18 cellular contexts compared by ENCODE assay signal in the genomic region with DNA sequence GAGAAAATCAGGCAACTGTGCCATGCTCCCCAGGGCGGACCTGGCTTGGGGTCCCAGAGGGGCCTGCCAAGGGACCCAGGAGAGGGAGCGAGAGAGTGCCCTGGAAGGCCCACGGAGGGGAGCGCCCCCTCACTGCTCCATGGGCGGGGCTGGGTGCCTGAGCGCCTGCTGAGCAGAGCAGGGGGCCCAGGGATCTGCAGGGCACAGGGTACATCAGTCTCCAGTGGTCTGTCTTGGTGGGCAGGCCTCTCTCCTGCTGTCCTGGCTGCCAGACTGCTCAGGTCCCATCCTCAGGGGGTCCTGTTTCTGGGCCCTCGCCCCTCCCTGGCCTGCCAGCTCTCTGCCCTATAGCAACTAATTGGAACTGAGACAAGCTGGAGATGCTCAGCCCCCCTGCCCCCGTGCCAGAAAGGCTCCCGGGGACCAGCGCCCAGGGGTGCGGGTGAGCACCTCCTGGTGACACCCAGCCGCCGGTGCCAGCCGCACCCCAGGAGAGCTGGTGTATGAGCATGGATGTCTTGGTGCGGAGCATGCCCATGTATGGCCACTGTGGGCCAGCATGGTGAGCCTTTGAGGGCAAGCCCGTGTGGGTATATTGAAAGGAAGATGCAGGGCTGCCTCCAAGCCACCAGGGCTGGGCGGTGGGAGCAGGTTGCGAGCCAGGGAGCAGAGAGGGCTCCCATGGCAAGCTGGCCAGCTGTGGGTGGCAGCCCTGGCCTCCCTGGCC. TPM values are rescaled to one million over a fixed set of nuclear protein-coding genes. Genes with fewer than 3 reads are reported as not detected.
DNase-seq lines count a peak whose midpoint lies in the region; ATAC-seq, FAIRE-seq and TF ChIP-seq lines count a peak whose summit lies in the region.
"Had no signal": no experiment of that assay in that cellular context is flagged by ENCODE, and none has a peak within 500 bp of the region (broad histone marks: within the 10 kb centered on the region; RNA-seq: fewer than 3 reads in every experiment).

No MANE protein-coding gene starts in this region.

- H3K36me3 Mint-ChIP-seq in mesothelial cell of epicardium = peaks cover 2% of the 10 kb centered on the region
- no peaks in the 10 kb centered on the region for H3K36me3 Mint-ChIP-seq in activated CD8-positive, alpha-beta memory T cell treated with anti-CD3 and anti-CD28 coated beads, Interleukin-2, amount 10 ng/mL, durations not matched to agents 7 days and 5 days
- H3K36me3 Mint-ChIP-seq: natural killer cell treated with Interleukin-12 subunit alpha and Interleukin-12 subunit beta and Interleukin-15 and Interleukin-18, amount 100 ng/mL, for 72 hours had no signal

- no peak for FAIRE-seq in urothelium cell line (lab: Jason Lieb, UNC)

- H3K27me3 ChIP-seq in ACC112 (ENCODE audit: insufficient read depth, low read length) (no peaks in the 10 kb centered on the region), H7 (ENCODE audit: control insufficient read depth, insufficient read depth, low read length) (no peaks in the 10 kb centered on the region)

- peak overlapping the region; percentile 69 for H3K4me3 Mint-ChIP-seq in mesothelial cell of epicardium
- no peak overlapping the region for H3K4me3 Mint-ChIP-seq in activated CD8-positive, alpha-beta memory T cell treated with anti-CD3 and anti-CD28 coated beads, Interleukin-2, amount 10 ng/mL, durations not matched to agents 7 days and 5 days
- H3K4me3 Mint-ChIP-seq: endodermal cell; natural killer cell treated with Interleukin-12 subunit alpha and Interleukin-12 subunit beta and Interleukin-15 and Interleukin-18, amount 100 ng/mL, for 72 hours; stimulated activated naive CD8-positive, alpha-beta T cell treated with anti-CD3 and anti-CD28 coated beads, Interleukin-15, Interleukin-2, amounts not matched to agents 100 ng/mL and 50 ng/mL, for 24 hours had no signal

- peaks cover 27% of the 10 kb centered on the region for H3K4me1 ChIP-seq in ACC112 (ENCODE audit: control insufficient read depth, insufficient read depth, low read length, unreplicated experiment)
- H3K4me1 ChIP-seq in HEK293 (ENCODE audit: control insufficient read depth, insufficient read depth, low read length) = no peaks in the 10 kb centered on the region
- H3K4me1 ChIP-seq: sigmoid colon had no signal

- H3K36me3 ChIP-seq in ACC112 (ENCODE audit: insufficient read depth, low read length) = no peaks in the 10 kb centered on the region
- no peaks in the 10 kb centered on the region for H3K36me3 ChIP-seq in HEK293 (ENCODE audit: control insufficient read depth in 2 of 2, insufficient read depth in 1 of 2, low read length in 2 of 2)
- no peaks in the 10 kb centered on the region for H3K36me3 ChIP-seq in H7 (replicated peaks; ENCODE audit: control insufficient read depth, insufficient read depth, low read length)
- H3K36me3 ChIP-seq: sigmoid colon had no signal

- H3K27me3 Mint-ChIP-seq in mesothelial cell of epicardium (ENCODE audit: low read depth) = no peaks in the 10 kb centered on the region
- H3K27me3 Mint-ChIP-seq in activated CD8-positive, alpha-beta memory T cell treated with anti-CD3 and anti-CD28 coated beads, Interleukin-2, amount 10 ng/mL, durations not matched to agents 7 days and 5 days = no peaks in the 10 kb centered on the region
- H3K27me3 Mint-ChIP-seq: stimulated activated naive CD8-positive, alpha-beta T cell treated with anti-CD3 and anti-CD28 coated beads, Interleukin-15, Interleukin-2, amounts not matched to agents 100 ng/mL and 50 ng/mL, for 24 hours had no signal

- CTCF ChIA-PET in HEK293 (lab: Yijun Ruan, JAX) = interaction anchor here (0.6 to 2.3 kb wide), 3 partner anchors 11 to 451 kb away, joined by 3 to 7 read pairs (median 5); no protein-coding TSS in a partner anchor
- CTCF ChIA-PET in activated CD8-positive, alpha-beta memory T cell treated with anti-CD3 and anti-CD28 coated beads, Interleukin-2, amount 10 ng/mL, durations not matched to agents 7 days and 5 days (lab: Charles Lee) = no interaction called here

- H3K27ac ChIP-seq in ACC112 (ENCODE audit: low read depth, low read length) = no peak overlapping the region
- H3K27ac ChIP-seq in HEK293 (ENCODE audit: extremely low read depth, low read depth, low read length) = no peak overlapping the region
- H3K27ac ChIP-seq in coronary artery = peak overlapping the region; percentile 76 to 85

- ATAC-seq in activated CD8-positive, alpha-beta memory T cell treated with anti-CD3 and anti-CD28 coated beads, Interleukin-2, amount 10 ng/mL, durations not matched to agents 7 days and 5 days = no peak
- ATAC-seq: natural killer cell treated with Interleukin-12 subunit alpha and Interleukin-12 subunit beta and Interleukin-15 and Interleukin-18, amount 100 ng/mL, for 72 hours had no signal

- peaks cover 19% of the 10 kb centered on the region for H3K4me1 Mint-ChIP-seq in mesothelial cell of epicardium
- no peaks in the 10 kb centered on the region for H3K4me1 Mint-ChIP-seq in activated CD8-positive, alpha-beta memory T cell treated with anti-CD3 and anti-CD28 coated beads, Interleukin-2, amount 10 ng/mL, durations not matched to agents 7 days and 5 days
- H3K4me1 Mint-ChIP-seq: endodermal cell had no signal

- no peak for TF ChIP-seq CTCF in HEK293 (tag by site-specific recombination; IDR thresholded peaks at IDR 0.05)
- TF ChIP-seq CTCF in coronary artery (IDR thresholded peaks at IDR 0.05) = no peak
- TF ChIP-seq CTCF in mesothelial cell of epicardium (IDR thresholded peaks at IDR 0.05; ENCODE audit: unreplicated experiment) = no peak

- H3K27ac Mint-ChIP-seq in mesothelial cell of epicardium = no peak overlapping the region
- no peak overlapping the region for H3K27ac Mint-ChIP-seq in activated CD8-positive, alpha-beta memory T cell treated with anti-CD3 and anti-CD28 coated beads, Interleukin-2, amount 10 ng/mL, durations not matched to agents 7 days and 5 days
- H3K27ac Mint-ChIP-seq: endodermal cell; natural killer cell treated with Interleukin-12 subunit alpha and Interleukin-12 subunit beta and Interleukin-15 and Interleukin-18, amount 100 ng/mL, for 72 hours; stimulated activated naive CD8-positive, alpha-beta T cell treated with anti-CD3 and anti-CD28 coated beads, Interleukin-15, Interleukin-2, amounts not matched to agents 100 ng/mL and 50 ng/mL, for 24 hours had no signal

- POLR2A ChIA-PET in HEK293 (lab: Yijun Ruan, JAX) = no interaction called here

- no peaks in the 10 kb centered on the region for H3K9me3 ChIP-seq in HEK293 (ENCODE audit: control insufficient read depth, insufficient read depth, low read depth, low read length)
- H3K9me3 ChIP-seq: sigmoid colon had no signal

- H3K4me3 ChIP-seq in ACC112 (ENCODE audit: low read depth, low read length) = peak overlapping the region; percentile 88
- H3K4me3 ChIP-seq in HEK293 (ENCODE audit: low read depth, low read length) = no peak overlapping the region
- H3K4me3 ChIP-seq in coronary artery = peak overlapping the region; percentile 68
- H3K4me3 ChIP-seq in H7 (ENCODE audit: insufficient read depth, low read depth, low read length) = no peak overlapping the region

- H3K9me3 Mint-ChIP-seq in mesothelial cell of epicardium = peaks cover 7% of the 10 kb centered on the region
- H3K9me3 Mint-ChIP-seq in activated CD8-positive, alpha-beta memory T cell treated with anti-CD3 and anti-CD28 coated beads, Interleukin-2, amount 10 ng/mL, durations not matched to agents 7 days and 5 days (ENCODE audit: low read depth) = no peaks in the 10 kb centered on the region
- H3K9me3 Mint-ChIP-seq: stimulated activated naive CD8-positive, alpha-beta T cell treated with anti-CD3 and anti-CD28 coated beads, Interleukin-15, Interleukin-2, amounts not matched to agents 100 ng/mL and 50 ng/mL, for 24 hours had no signal

- peaks cover 46% of the 10 kb centered on the region for H3K79me2 ChIP-seq in ACC112 (ENCODE audit: control insufficient read depth, insufficient read depth, low read length, unreplicated experiment)

- no peak overlapping the region for H2AFZ ChIP-seq in ACC112 (ENCODE audit: low read length, unreplicated experiment)

- DNase-seq in coronary artery (ENCODE audit: low spot score) = no peak
- no peak for DNase-seq in mesothelial cell of epicardium (ENCODE audit: low spot score in 2 of 2, unreplicated experiment in 2 of 2)
- DNase-seq in urothelium cell line (ENCODE audit: low spot score) = no peak
- DNase-seq in activated CD8-positive, alpha-beta memory T cell treated with anti-CD3 and anti-CD28 coated beads, Interleukin-2, amount 10 ng/mL, durations not matched to agents 7 days and 5 days = no peak
- no peak for DNase-seq in NCI-H2107 (lab: John Stamatoyannopoulos, UW)
- no peak for DNase-seq in H7
- DNase-seq: activated effector memory CD4-positive, alpha-beta T cell treated with anti-CD3 and anti-CD28 coated beads, Interleukin-2, amount 50 U/mL, for 16 hours; DMS79; endodermal cell; Karpas-422; NCI-H1417 treated with DMSO at 0.1 percent for 48 hours; sigmoid colon had no signal

TF ChIP-seq in HEK293, 187 proteins besides CTCF, POLR2A, EP300 and RAD21 (continues in another document):
- no peak for TF ChIP-seq ZFP37 (tag by site-specific recombination; IDR thresholded peaks at IDR 0.05)
- no peak for TF ChIP-seq ZNF37A (tag by site-specific recombination; IDR thresholded peaks at IDR 0.05)
- TF ChIP-seq ZNF561 (tag by site-specific recombination; IDR thresholded peaks at IDR 0.05; ENCODE audit: borderline replicate concordance) = no peak
- peak; percentile 84 for TF ChIP-seq ZIC2 (tag by site-specific recombination; IDR thresholded peaks at IDR 0.05)
- no peak for TF ChIP-seq ZBTB17 (tag by site-specific recombination; IDR thresholded peaks at IDR 0.05)
- 0 out of 2 replicates have a peak, but pooled peaks have one; percentile 31 for TF ChIP-seq ZNF335 (tag by site-specific recombination; conservative IDR thresholded peaks at IDR 0.05)
- TF ChIP-seq GLIS1 (tag by site-specific recombination; IDR thresholded peaks at IDR 0.05) = peak; percentile 62

RNA-seq across cellular contexts. Expression of gene BGN, which starts 1.3 kb away (rescaled TPM):
- 114 to 121 TPM (median 121 TPM) in 3 replicates for total RNA-seq in mesothelial cell of epicardium
- not detected for total RNA-seq in activated CD8-positive, alpha-beta memory T cell treated with anti-CD3 and anti-CD28 coated beads, Interleukin-2, amount 10 ng/mL, durations not matched to agents 7 days and 5 days
- 0.83 and 1.1 TPM in 2 replicates for total RNA-seq in H7 (2014; rRNA removed; shearing (Covaris generic))
- total RNA-seq: activated CD8-positive, alpha-beta memory T cell treated with anti-CD3 and anti-CD28 coated beads for 36 hours; natural killer cell treated with Interleukin-12 subunit alpha and Interleukin-12 subunit beta and Interleukin-15 and Interleukin-18, amount 100 ng/mL, for 72 hours; OCI-LY7 had no signal

RNA-seq across cellular contexts. Expression of gene ATP2B3, which starts 21.4 kb away (rescaled TPM):
- 0.82 to 0.99 TPM (median 0.83 TPM) in 3 replicates for total RNA-seq in mesothelial cell of epicardium
- not detected for total RNA-seq in activated CD8-positive, alpha-beta memory T cell treated with anti-CD3 and anti-CD28 coated beads, Interleukin-2, amount 10 ng/mL, durations not matched to agents 7 days and 5 days
- not detected in 2 replicates for total RNA-seq in H7 (2014; rRNA removed; shearing (Covaris generic))
- total RNA-seq: activated CD8-positive, alpha-beta memory T cell treated with anti-CD3 and anti-CD28 coated beads for 36 hours; endodermal cell; natural killer cell treated with Interleukin-12 subunit alpha and Interleukin-12 subunit beta and Interleukin-15 and Interleukin-18, amount 100 ng/mL, for 72 hours; OCI-LY7 had no signal

RNA-seq across cellular contexts. Expression of gene HAUS7, which starts 25.7 kb away (rescaled TPM):
- total RNA-seq in mesothelial cell of epicardium = 22.9 to 25.1 TPM (median 24.7 TPM) in 3 replicates
- total RNA-seq in activated CD8-positive, alpha-beta memory T cell treated with anti-CD3 and anti-CD28 coated beads, Interleukin-2, amount 10 ng/mL, durations not matched to agents 7 days and 5 days = 10 to 100 TPM; 54.4 to 56.3 TPM
- total RNA-seq in H7 (2014; rRNA removed; shearing (Covaris generic)) = 41.5 and 47.2 TPM in 2 replicates

RNA-seq across cellular contexts. Expression of gene TREX2, which starts 50.2 kb away (rescaled TPM):
- 0.72 to 0.97 TPM (median 0.83 TPM) in 3 replicates for total RNA-seq in mesothelial cell of epicardium
- 1 to 10 TPM; 1.8 to 2.0 TPM for total RNA-seq in activated CD8-positive, alpha-beta memory T cell treated with anti-CD3 and anti-CD28 coated beads, Interleukin-2, amount 10 ng/mL, durations not matched to agents 7 days and 5 days
- total RNA-seq in H7 (2014; rRNA removed; shearing (Covaris generic)) = 0.11 and 1.8 TPM in 2 replicates

Comparison
In these comparisons a context has a peak if more than half of its experiments do, and no peak if none do; other contexts are left out.
1. H3K27ac ChIP-seq: peak in coronary artery (2 of 2); none in ACC112 (single experiment) and HEK293 (single experiment).
2. H3K4me3 ChIP-seq: peak in ACC112 (single experiment) and coronary artery (single experiment); none in HEK293 (single experiment) and H7 (single experiment).
3. RNA of gene BGN, which starts 1.3 kb away (total RNA-seq): 114 to 121 TPM in mesothelial cell of epicardium; 0.83 to 1.1 TPM in H7 and not detected in activated CD8-positive, alpha-beta memory T cell treated with anti-CD3 and anti-CD28 coated beads, Interleukin-2, amount 10 ng/mL, durations not matched to agents 7 days and 5 days; every median in the first group is over 10 times any median in the second.